2 cellular contexts compared by ENCODE assay signal in genomic region chr18:9570255-9570654, GRCh38.
TF ChIP-seq lines count a peak whose summit lies in the region.

No MANE protein-coding gene starts in this region.

TF ChIP-seq in IMR-90, 13 proteins besides CTCF, POLR2A, EP300 and RAD21:
- no peak for TF ChIP-seq FOS (IDR thresholded peaks at IDR 0.05; ENCODE audit: low read depth, low read length)
- no peak for TF ChIP-seq MXI1 (IDR thresholded peaks at IDR 0.05; ENCODE audit: borderline replicate concordance, low read depth, low read length)
- TF ChIP-seq RFX5 (IDR thresholded peaks at IDR 0.05; ENCODE audit: low read depth, low read length) = no peak
- TF ChIP-seq MAFK (IDR thresholded peaks at IDR 0.05; ENCODE audit: low read depth, low read length) = no peak
- no peak for TF ChIP-seq SMC3 (IDR thresholded peaks at IDR 0.05; ENCODE audit: low read depth, low read length)
- TF ChIP-seq CEBPB (IDR thresholded peaks at IDR 0.05; ENCODE audit: low read depth, low read length) = no peak

TF ChIP-seq in liver, 16 proteins besides CTCF, POLR2A, EP300 and RAD21:
- TF ChIP-seq EGR1 (IDR thresholded peaks at IDR 0.05; ENCODE audit: low read depth in 2 of 2) (no peak), HNF4A (conservative IDR thresholded peaks at IDR 0.05) (peak; percentile 47 to 68), REST (IDR thresholded peaks at IDR 0.05) (peak; percentile 17), SP1 (IDR thresholded peaks at IDR 0.05) (peak; percentile 44)
- TF ChIP-seq, protein P1, sequence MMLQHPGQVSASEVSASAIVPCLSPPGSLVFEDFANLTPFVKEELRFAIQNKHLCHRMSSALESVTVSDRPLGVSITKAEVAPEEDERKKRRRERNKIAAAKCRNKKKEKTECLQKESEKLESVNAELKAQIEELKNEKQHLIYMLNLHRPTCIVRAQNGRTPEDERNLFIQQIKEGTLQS (IDR thresholded peaks at IDR 0.05) = no peak
